ENCODE assay signal across 1 cellular context in genomic region chr9:128438343-128439109, GRCh38.
TF ChIP-seq lines count a peak whose summit lies in the region.

No MANE protein-coding gene starts in this region.

TF ChIP-seq in K562, 482 proteins besides CTCF, POLR2A, EP300 and RAD21 (continued from another document):
- TF ChIP-seq ZNF592 (IDR thresholded peaks at IDR 0.05) = no peak
- TF ChIP-seq BHLHE40 (IDR thresholded peaks at IDR 0.05; ENCODE audit: low read length) = no peak
- no peak for TF ChIP-seq MYBL2 (IDR thresholded peaks at IDR 0.05; ENCODE audit: low read depth)
- no peak for TF ChIP-seq MYBL2 (CRISPR knock-in tag; IDR thresholded peaks at IDR 0.05; ENCODE audit: borderline replicate concordance)
- peak; percentile 55; the same call in 1 of the 2 replicates for TF ChIP-seq MYNN (IDR thresholded peaks at IDR 0.05)
- TF ChIP-seq MYNN (CRISPR knock-in tag; IDR thresholded peaks at IDR 0.05) = no peak
- no peak for TF ChIP-seq EHMT2 (IDR thresholded peaks at IDR 0.05)
- TF ChIP-seq MNT (conservative IDR thresholded peaks at IDR 0.05) = no peak
- no peak for TF ChIP-seq HDAC8 (tag; IDR thresholded peaks at IDR 0.05)
- TF ChIP-seq RBM17 (IDR thresholded peaks at IDR 0.05; ENCODE audit: borderline replicate concordance, low read depth, low read length) = no peak
- no peak for TF ChIP-seq PHB (CRISPR knock-in tag; IDR thresholded peaks at IDR 0.05)
- TF ChIP-seq KAT2B (IDR thresholded peaks at IDR 0.05; ENCODE audit: low read depth, low read length) = no peak
- peak; percentile 71; the same call in 1 of the 2 replicates for TF ChIP-seq HINFP (tag; conservative IDR thresholded peaks at IDR 0.05; ENCODE audit: low read depth)
- TF ChIP-seq LARP7 (IDR thresholded peaks at IDR 0.05) = no peak
- 0 out of 2 replicates have a peak, but pooled peaks have one; percentile 18 for TF ChIP-seq CEBPG (CRISPR knock-in tag; IDR thresholded peaks at IDR 0.05)
- no peak for TF ChIP-seq CEBPG (tag; conservative IDR thresholded peaks at IDR 0.05 in 1 of 2, IDR thresholded peaks at IDR 0.05 in 1 of 2)
- no peak for TF ChIP-seq TFE3 (CRISPR knock-in tag; IDR thresholded peaks at IDR 0.05)
- peak; percentile 81 for TF ChIP-seq SMC3 (conservative IDR thresholded peaks at IDR 0.05; ENCODE audit: insufficient read depth, low read depth, low read length)
- peak; percentile 72; the same call in 1 of the 2 replicates for TF ChIP-seq SPI1 (IDR thresholded peaks at IDR 0.05; ENCODE audit: borderline replicate concordance, low read depth, low read length)
- TF ChIP-seq ARID2 (IDR thresholded peaks at IDR 0.05) = 0 out of 2 replicates have a peak, but pooled peaks have one; percentile 44
- peak; percentile 45; the same call in 1 of the 2 replicates for TF ChIP-seq RBFOX2 (IDR thresholded peaks at IDR 0.05; ENCODE audit: low read depth, low read length)
- no peak; the same call in 1 of the 2 replicates for TF ChIP-seq MAX (CRISPR knock-in tag; IDR thresholded peaks at IDR 0.05)
- TF ChIP-seq MEF2D (tag; conservative IDR thresholded peaks at IDR 0.05; ENCODE audit: low read depth) = no peak
- no peak for TF ChIP-seq HCFC1 (IDR thresholded peaks at IDR 0.05; ENCODE audit: low read depth, low read length)
- TF ChIP-seq MLX (CRISPR knock-in tag; conservative IDR thresholded peaks at IDR 0.05) = 0 out of 4 replicates have a peak, but pooled peaks of 1 of the 2 experiments have one; percentile 63
- TF ChIP-seq ID3 (CRISPR knock-in tag; IDR thresholded peaks at IDR 0.05) = no peak
- TF ChIP-seq ID3 (tag; IDR thresholded peaks at IDR 0.05) = no peak
- TF ChIP-seq XRCC5 (IDR thresholded peaks at IDR 0.05; ENCODE audit: low read depth, low read length) = 0 out of 2 replicates have a peak, but pooled peaks have one; percentile 48
- 0 out of 2 replicates have a peak, but pooled peaks have one; percentile 16 for TF ChIP-seq ESRRA (IDR thresholded peaks at IDR 0.05; ENCODE audit: borderline replicate concordance, low read depth)
- no peak for TF ChIP-seq ZNF695 (CRISPR knock-in tag; IDR thresholded peaks at IDR 0.05)
- TF ChIP-seq RCOR1 (IDR thresholded peaks at IDR 0.05; ENCODE audit: borderline replicate concordance in 1 of 2, low read depth in 2 of 2, low read length in 2 of 2) = peak in 1 of 2 experiments; percentile 84; a peak in 2 of 4 replicates
- no peak for TF ChIP-seq MEIS2 (IDR thresholded peaks at IDR 0.05; ENCODE audit: partially characterized antibody)
- no peak for TF ChIP-seq SMAD3 (CRISPR knock-in tag; conservative IDR thresholded peaks at IDR 0.05)
- no peak for TF ChIP-seq NR4A1 (CRISPR knock-in tag; IDR thresholded peaks at IDR 0.05)
- no peak for TF ChIP-seq NR4A1 (tag; IDR thresholded peaks at IDR 0.05)
- no peak for TF ChIP-seq ZC3H11A (IDR thresholded peaks at IDR 0.05; ENCODE audit: low read depth, low read length)
- TF ChIP-seq TFAP4 (CRISPR knock-in tag; IDR thresholded peaks at IDR 0.05; ENCODE audit: borderline replicate concordance) = peak; percentile 68; the same call in 1 of the 2 replicates
- TF ChIP-seq SOX6 (IDR thresholded peaks at IDR 0.05) = no peak
- no peak for TF ChIP-seq KDM2B (CRISPR knock-in tag; IDR thresholded peaks at IDR 0.05)
- no peak for TF ChIP-seq PCBP1 (IDR thresholded peaks at IDR 0.05; ENCODE audit: low read depth, low read length, poor library complexity, severe bottlenecking)
- TF ChIP-seq CREB1 (IDR thresholded peaks at IDR 0.05) = no peak
- 0 out of 2 replicates have a peak, but pooled peaks have one; percentile 36 for TF ChIP-seq CREB1 (CRISPR knock-in tag; IDR thresholded peaks at IDR 0.05)
- TF ChIP-seq SAP30 (IDR thresholded peaks at IDR 0.05; ENCODE audit: borderline replicate concordance, insufficient read depth, low read depth, low read length, poor library complexity, severe bottlenecking) = no peak
- TF ChIP-seq KDM4B (IDR thresholded peaks at IDR 0.05; ENCODE audit: borderline replicate concordance in 2 of 2, low read depth in 1 of 2) = no peak
- TF ChIP-seq CC2D1A (IDR thresholded peaks at IDR 0.05) = peak; percentile 59; the same call in 1 of the 2 replicates
- peak; percentile 53 for TF ChIP-seq KLF16 (IDR thresholded peaks at IDR 0.05)
- 0 out of 2 replicates have a peak, but pooled peaks have one; percentile 34 for TF ChIP-seq ETV1 (tag; conservative IDR thresholded peaks at IDR 0.05; ENCODE audit: low read depth)
TF ChIP-seq in K562: peak in this region for 40.
